8 cellular contexts compared by ENCODE assay signal in genomic region chr10:3043512-3044368, GRCh38. TPM values are rescaled to one million over a fixed set of nuclear protein-coding genes. Genes with fewer than 3 reads are reported as not detected.
A peak's percentile ranks its signal among the peaks of the same experiment; 100 is the strongest.
DNase-seq lines count a peak whose midpoint lies in the region; ATAC-seq and TF ChIP-seq lines count a peak whose summit lies in the region.

No MANE protein-coding gene starts in this region.

- TF ChIP-seq CTCF in GM12873 (IDR thresholded peaks at IDR 0.05; ENCODE audit: insufficient read depth, low read depth, low read length, missing control alignments) (peak; percentile 76), VCaP (conservative IDR thresholded peaks at IDR 0.05) (peak; percentile 86), choroid plexus epithelial cell (conservative IDR thresholded peaks at IDR 0.05; ENCODE audit: low read depth, low read length) (peak; percentile 91)

- H3K27ac ChIP-seq in VCaP = no peak overlapping the region

- H3K4me3 ChIP-seq in choroid plexus epithelial cell (ENCODE audit: low read depth, low read length) = no peak overlapping the region

- DNase-seq in A172 (ENCODE audit: low spot score) = peak; percentile 85
- DNase-seq in NCI-H187 treated with DMSO at 0.1 percent for 48 hours (lab: John Stamatoyannopoulos, UW) = peak; percentile 39
- peak; percentile 87 for DNase-seq in choroid plexus epithelial cell (ENCODE audit: low read depth)
- peak; percentile 87 for DNase-seq in left kidney (ENCODE audit: low read depth, low spot score)
- peak; percentile 23 for DNase-seq in stimulated activated CD8-positive, alpha-beta memory T cell treated with anti-CD3 and anti-CD28 coated beads, Interleukin-4, amount 100 ng/mL, for 24 hours (ENCODE audit: low read depth)

- peak; percentile 89 for ATAC-seq in HG02938 (IDR thresholded peaks at IDR 0.05; ENCODE audit: unreplicated experiment)

RNA-seq across cellular contexts. Expression of gene PFKP, which starts 23.6 kb away (rescaled TPM):
- 233 and 244 TPM in 2 replicates for total RNA-seq in A172 (2014; rRNA removed; shearing (Covaris generic))

Comparison
In these comparisons a context has a peak if more than half of its experiments do, and no peak if none do; other contexts are left out.
1. DNase-seq: peak in every context shown above with its lines; median percentile 87 in choroid plexus epithelial cell; 87 in left kidney; 85 in A172; 39 in NCI-H187 treated with DMSO at 0.1 percent for 48 hours; 23 in stimulated activated CD8-positive, alpha-beta memory T cell treated with anti-CD3 and anti-CD28 coated beads, Interleukin-4, amount 100 ng/mL, for 24 hours.